In genomic region chr5:10726913-10727517, GRCh38 we compare ENCODE assay signal across 10 cellular contexts. TPM values are rescaled to one million over a fixed set of nuclear protein-coding genes. Genes with fewer than 3 reads are reported as not detected.
DNase-seq lines count a peak whose midpoint lies in the region; ATAC-seq, FAIRE-seq and TF ChIP-seq lines count a peak whose summit lies in the region.
"Had no signal": no experiment of that assay in that cellular context is flagged by ENCODE, and none has a peak within 500 bp of the region (broad histone marks: within the 10 kb centered on the region; RNA-seq: fewer than 3 reads in every experiment).

No MANE protein-coding gene starts in this region.

- no peaks in the 10 kb centered on the region for H3K9me3 ChIP-seq in PC-3 (ENCODE audit: low read length)

- POLR2A ChIA-PET in PC-3 (lab: Charles Lee; ENCODE audit: unreplicated experiment) = no interaction called here

- H3K27me3 ChIP-seq in PC-3 (ENCODE audit: low read length) = no peaks in the 10 kb centered on the region

- H3K9me3 Mint-ChIP-seq in T-helper 2 cell treated with Interferon-gamma antibody and Interleukin-4, amounts not matched to agents 5 μg/mL and 100 μg/mL, for 36 hours = no peaks in the 10 kb centered on the region
- no peaks in the 10 kb centered on the region for H3K9me3 Mint-ChIP-seq in HFFc6

- H3K4me3 ChIP-seq in PC-3 (ENCODE audit: low read length) (no peak overlapping the region), lower leg skin (ENCODE audit: low read depth, poor library complexity, severe bottlenecking) (no peak overlapping the region)
- H3K4me3 ChIP-seq: skin epidermis had no signal

- peak overlapping the region; percentile 67; the same call in 1 of the 2 replicates for H3K4me2 ChIP-seq in PC-3 (ENCODE audit: low read length)

- peaks cover 21% of the 10 kb centered on the region for H3F3A ChIP-seq in PC-3 (ENCODE audit: low read length, unreplicated experiment)

- no peak overlapping the region for H3K27ac Mint-ChIP-seq in T-helper 2 cell treated with Interferon-gamma antibody and Interleukin-4, amounts not matched to agents 5 μg/mL and 100 μg/mL, for 36 hours
- H3K27ac Mint-ChIP-seq in HFFc6 = peak overlapping the region; percentile 98

- intact Hi-C loops in PC-3 (cut with micrococcal nuclease) = no loop called here
- intact Hi-C loops in lower leg skin (cut with DNase I; ENCODE audit: low total_unique reads) = no loop called here

- peak; percentile 10 for DNase-seq in T-helper 2 cell treated with Interferon-gamma antibody and Interleukin-4, amounts not matched to agents 5 μg/mL and 100 μg/mL, for 36 hours (ENCODE audit: low spot score)
- DNase-seq in T-helper 2 cell (no peak), HFFc6 (no peak), PC-3 (no peak), HK-2 (ENCODE audit: unreplicated experiment) (no peak), lower leg skin (ENCODE audit: low spot score in 2 of 2) (no peak), frontal cortex (ENCODE audit: low spot score in 2 of 2) (no peak)
- peak; percentile 47 for DNase-seq in stimulated activated CD8-positive, alpha-beta memory T cell treated with anti-CD3 and anti-CD28 coated beads, Interleukin-4, amount 100 ng/mL, for 48 hours

- peaks cover 13% of the 10 kb centered on the region for H3K4me1 Mint-ChIP-seq in T-helper 2 cell treated with Interferon-gamma antibody and Interleukin-4, amounts not matched to agents 5 μg/mL and 100 μg/mL, for 36 hours (ENCODE audit: low read depth)
- peaks cover 84% of the 10 kb centered on the region for H3K4me1 Mint-ChIP-seq in HFFc6 (ENCODE audit: low read depth)

- H3K4me3 Mint-ChIP-seq in T-helper 2 cell treated with Interferon-gamma antibody and Interleukin-4, amounts not matched to agents 5 μg/mL and 100 μg/mL, for 36 hours = no peak overlapping the region
- no peak overlapping the region; the same call in 1 of the 2 replicates for H3K4me3 Mint-ChIP-seq in HFFc6

- peak overlapping the region; percentile 95 for H3K27ac ChIP-seq in PC-3 (ENCODE audit: low read length)
- H3K27ac ChIP-seq: 22Rv1 had no signal

- BruUV-seq in PC-3 (replicated peaks; lab: Mats Ljungman, UMichigan) = no TSS peak

- H2AFZ ChIP-seq in PC-3 (ENCODE audit: low read length) = no peak overlapping the region

- TF ChIP-seq CTCF in HFFc6 (IDR thresholded peaks at IDR 0.05) = no peak
- TF ChIP-seq CTCF in PC-3 (conservative IDR thresholded peaks at IDR 0.05; ENCODE audit: low read depth, low read length) = no peak
- no peak for TF ChIP-seq CTCF in lower leg skin (IDR thresholded peaks at IDR 0.05)

- H3K36me3 ChIP-seq in PC-3 (ENCODE audit: low read depth, low read length) = peaks cover 60% of the 10 kb centered on the region

- H3K9ac ChIP-seq in PC-3 (ENCODE audit: low read length) = peak overlapping the region; percentile 89

- peaks cover 4% of the 10 kb centered on the region for H3K36me3 Mint-ChIP-seq in T-helper 2 cell treated with Interferon-gamma antibody and Interleukin-4, amounts not matched to agents 5 μg/mL and 100 μg/mL, for 36 hours (ENCODE audit: low read depth)
- peaks cover 49% of the 10 kb centered on the region for H3K36me3 Mint-ChIP-seq in HFFc6 (ENCODE audit: low read depth)

- H3K4me1 ChIP-seq in PC-3 (ENCODE audit: insufficient read depth, low read length) = peaks cover 53% of the 10 kb centered on the region

- ATAC-seq in PC-3 = no peak

- H4K20me1 ChIP-seq in PC-3 (ENCODE audit: low read length) = no peaks in the 10 kb centered on the region

- H3K9me2 ChIP-seq in PC-3 (replicated peaks; ENCODE audit: low read length) = no peaks in the 10 kb centered on the region

- 46 to 65% methylated on average over 8 of the region's 8 CpGs for WGBS in lower leg skin, 2 donors

- FAIRE-seq in frontal cortex (lab: Jason Lieb, UNC) = no peak

- H3K79me2 ChIP-seq in PC-3 (ENCODE audit: low read length) = peaks cover 76% of the 10 kb centered on the region

- CTCF ChIA-PET in PC-3 (lab: Charles Lee) = no interaction called here

- no peaks in the 10 kb centered on the region for H3K27me3 Mint-ChIP-seq in T-helper 2 cell treated with Interferon-gamma antibody and Interleukin-4, amounts not matched to agents 5 μg/mL and 100 μg/mL, for 36 hours (ENCODE audit: low read depth)
- peaks cover 5% of the 10 kb centered on the region for H3K27me3 Mint-ChIP-seq in HFFc6 (ENCODE audit: insufficient read depth)

- no peak for TF ChIP-seq POLR2A in lower leg skin (IDR thresholded peaks at IDR 0.05)

RNA-seq across cellular contexts. Expression of gene DAP, which starts 34.0 kb away (rescaled TPM):
- total RNA-seq in HFFc6 (2021; fragmentation: NEBNext Ultra II Directional; extraction: Animal tissue kit (Norgen Biotek cat#: 25700)) = 100 to 1,000 TPM; 255 to 357 (median 285) TPM
- total RNA-seq in PC-3 (2014; rRNA removed) (106 and 152 TPM in 2 replicates), lower leg skin (10 to 100 TPM; 36.4 to 41.9 (median 39.7) TPM), frontal cortex (7.3 TPM)

Comparison
In these comparisons a context has a peak if more than half of its experiments do, and no peak if none do; other contexts are left out.
1. DNase-seq: peak in T-helper 2 cell treated with Interferon-gamma antibody and Interleukin-4, amounts not matched to agents 5 μg/mL and 100 μg/mL, for 36 hours (single experiment) and stimulated activated CD8-positive, alpha-beta memory T cell treated with anti-CD3 and anti-CD28 coated beads, Interleukin-4, amount 100 ng/mL, for 48 hours (single experiment); none in T-helper 2 cell (0 of 5), HFFc6 (single experiment), PC-3 (single experiment), HK-2 (single experiment), lower leg skin (0 of 2) and frontal cortex (0 of 2).